ENCODE assay signal across 1 cellular context in genomic region chr2:46874236-46874929, GRCh38.
TF ChIP-seq lines count a peak whose summit lies in the region.

No MANE protein-coding gene starts in this region.

TF ChIP-seq in HepG2, 621 proteins besides CTCF, POLR2A, EP300 and RAD21:
- no peak for TF ChIP-seq ZNF687 (CRISPR knock-in tag; IDR thresholded peaks at IDR 0.05)
- TF ChIP-seq, protein P1, sequence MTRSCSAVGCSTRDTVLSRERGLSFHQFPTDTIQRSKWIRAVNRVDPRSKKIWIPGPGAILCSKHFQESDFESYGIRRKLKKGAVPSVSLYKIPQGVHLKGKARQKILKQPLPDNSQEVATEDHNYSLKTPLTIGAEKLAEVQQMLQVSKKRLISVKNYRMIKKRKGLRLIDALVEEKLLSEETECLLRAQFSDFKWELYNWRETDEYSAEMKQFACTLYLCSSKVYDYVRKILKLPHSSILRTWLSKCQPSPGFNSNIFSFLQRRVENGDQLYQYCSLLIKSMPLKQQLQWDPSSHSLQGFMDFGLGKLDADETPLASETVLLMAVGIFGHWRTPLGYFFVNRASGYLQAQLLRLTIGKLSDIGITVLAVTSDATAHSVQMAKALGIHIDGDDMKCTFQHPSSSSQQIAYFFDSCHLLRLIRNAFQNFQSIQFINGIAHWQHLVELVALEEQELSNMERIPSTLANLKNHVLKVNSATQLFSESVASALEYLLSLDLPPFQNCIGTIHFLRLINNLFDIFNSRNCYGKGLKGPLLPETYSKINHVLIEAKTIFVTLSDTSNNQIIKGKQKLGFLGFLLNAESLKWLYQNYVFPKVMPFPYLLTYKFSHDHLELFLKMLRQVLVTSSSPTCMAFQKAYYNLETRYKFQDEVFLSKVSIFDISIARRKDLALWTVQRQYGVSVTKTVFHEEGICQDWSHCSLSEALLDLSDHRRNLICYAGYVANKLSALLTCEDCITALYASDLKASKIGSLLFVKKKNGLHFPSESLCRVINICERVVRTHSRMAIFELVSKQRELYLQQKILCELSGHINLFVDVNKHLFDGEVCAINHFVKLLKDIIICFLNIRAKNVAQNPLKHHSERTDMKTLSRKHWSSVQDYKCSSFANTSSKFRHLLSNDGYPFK (CRISPR knock-in tag; IDR thresholded peaks at IDR 0.05; ENCODE audit: borderline replicate concordance): no peak
- TF ChIP-seq, protein P2, sequence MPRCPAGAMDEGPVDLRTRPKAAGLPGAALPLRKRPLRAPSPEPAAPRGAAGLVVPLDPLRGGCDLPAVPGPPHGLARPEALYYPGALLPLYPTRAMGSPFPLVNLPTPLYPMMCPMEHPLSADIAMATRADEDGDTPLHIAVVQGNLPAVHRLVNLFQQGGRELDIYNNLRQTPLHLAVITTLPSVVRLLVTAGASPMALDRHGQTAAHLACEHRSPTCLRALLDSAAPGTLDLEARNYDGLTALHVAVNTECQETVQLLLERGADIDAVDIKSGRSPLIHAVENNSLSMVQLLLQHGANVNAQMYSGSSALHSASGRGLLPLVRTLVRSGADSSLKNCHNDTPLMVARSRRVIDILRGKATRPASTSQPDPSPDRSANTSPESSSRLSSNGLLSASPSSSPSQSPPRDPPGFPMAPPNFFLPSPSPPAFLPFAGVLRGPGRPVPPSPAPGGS (CRISPR knock-in tag; IDR thresholded peaks at IDR 0.05): no peak
- no peak for TF ChIP-seq ZFX (CRISPR knock-in tag; IDR thresholded peaks at IDR 0.05; ENCODE audit: low read depth)
- no peak for TF ChIP-seq FOXP1 (IDR thresholded peaks at IDR 0.05)
- no peak for TF ChIP-seq FOXP1 (CRISPR knock-in tag; IDR thresholded peaks at IDR 0.05)
- no peak for TF ChIP-seq EHMT2 (IDR thresholded peaks at IDR 0.05; ENCODE audit: borderline replicate concordance, low read depth, low read length)
- TF ChIP-seq SRSF4 (IDR thresholded peaks at IDR 0.05; ENCODE audit: low read depth, low read length, poor library complexity, severe bottlenecking): no peak
- TF ChIP-seq KLF12 (CRISPR knock-in tag; IDR thresholded peaks at IDR 0.05; ENCODE audit: borderline replicate concordance): no peak
- no peak for TF ChIP-seq TERF1 (CRISPR knock-in tag; IDR thresholded peaks at IDR 0.05)
- TF ChIP-seq ZNF512 (CRISPR knock-in tag; IDR thresholded peaks at IDR 0.05): no peak
TF ChIP-seq in HepG2: peak in this region for 0.
